In the genomic region with DNA sequence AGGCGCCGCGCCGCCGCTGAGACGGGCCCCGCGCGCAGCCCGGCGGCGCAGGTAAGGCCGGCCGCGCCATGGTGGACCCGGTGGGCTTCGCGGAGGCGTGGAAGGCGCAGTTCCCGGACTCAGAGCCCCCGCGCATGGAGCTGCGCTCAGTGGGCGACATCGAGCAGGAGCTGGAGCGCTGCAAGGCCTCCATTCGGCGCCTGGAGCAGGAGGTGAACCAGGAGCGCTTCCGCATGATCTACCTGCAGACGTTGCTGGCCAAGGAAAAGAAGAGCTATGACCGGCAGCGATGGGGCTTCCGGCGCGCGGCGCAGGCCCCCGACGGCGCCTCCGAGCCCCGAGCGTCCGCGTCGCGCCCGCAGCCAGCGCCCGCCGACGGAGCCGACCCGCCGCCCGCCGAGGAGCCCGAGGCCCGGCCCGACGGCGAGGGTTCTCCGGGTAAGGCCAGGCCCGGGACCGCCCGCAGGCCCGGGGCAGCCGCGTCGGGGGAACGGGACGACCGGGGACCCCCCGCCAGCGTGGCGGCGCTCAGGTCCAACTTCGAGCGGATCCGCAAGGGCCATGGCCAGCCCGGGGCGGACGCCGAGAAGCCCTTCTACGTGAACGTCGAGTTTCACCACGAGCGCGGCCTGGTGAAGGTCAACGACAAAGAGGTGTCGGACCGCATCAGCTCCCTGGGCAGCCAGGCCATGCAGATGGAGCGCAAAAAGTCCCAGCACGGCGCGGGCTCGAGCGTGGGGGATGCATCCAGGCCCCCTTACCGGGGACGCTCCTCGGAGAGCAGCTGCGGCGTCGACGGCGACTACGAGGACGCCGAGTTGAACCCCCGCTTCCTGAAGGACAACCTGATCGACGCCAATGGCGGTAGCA, we compare ENCODE assay signal across 9 cellular contexts. TPM values are rescaled to one million over a fixed set of nuclear protein-coding genes. Genes with fewer than 3 reads are reported as not detected.
A peak's percentile ranks its signal among the peaks of the same experiment; 100 is the strongest.
DNase-seq lines count a peak whose midpoint lies in the region; ATAC-seq and TF ChIP-seq lines count a peak whose summit lies in the region.
"Had no signal": no experiment of that assay in that cellular context is flagged by ENCODE, and none has a peak within 500 bp of the region (broad histone marks: within the 10 kb centered on the region; RNA-seq: fewer than 3 reads in every experiment).

No MANE protein-coding gene starts in this region.

- no peak for TF ChIP-seq CTCF in HEK293 (tag by site-specific recombination; IDR thresholded peaks at IDR 0.05)

- H3K9me3 ChIP-seq in HEK293 (ENCODE audit: control insufficient read depth, insufficient read depth, low read depth, low read length): no peaks in the 10 kb centered on the region
- H3K9me3 ChIP-seq in skeletal muscle tissue (ENCODE audit: control insufficient read depth in 3 of 3, low read length in 3 of 3): peaks cover 0 to 4% (median 0%) of the 10 kb centered on the region in 3 donors

- peak overlapping the region; percentile 81 for H3K4me3 ChIP-seq in ACC112 (ENCODE audit: low read depth, low read length)
- H3K4me3 ChIP-seq in HEK293 (ENCODE audit: low read depth, low read length): peak overlapping the region; percentile 66
- H3K4me3 ChIP-seq in skeletal muscle tissue (ENCODE audit: low read length in 3 of 3): peak overlapping the region; percentile 71 to 72 (median 71)

- peaks cover 40% of the 10 kb centered on the region for H3K79me2 ChIP-seq in ACC112 (ENCODE audit: control insufficient read depth, insufficient read depth, low read length, unreplicated experiment)

- H3K27me3 ChIP-seq in ACC112 (ENCODE audit: insufficient read depth, low read length) (no peaks in the 10 kb centered on the region), skeletal muscle tissue (ENCODE audit: control insufficient read depth in 3 of 3, insufficient read depth in 3 of 3, low read length in 3 of 3) (peaks cover 3 to 31% (median 18%) of the 10 kb centered on the region in 3 donors)

- intact Hi-C loops in left ventricle myocardium superior (cut with micrococcal nuclease): no loop called here

- POLR2A ChIA-PET in HEK293 (lab: Yijun Ruan, JAX): interaction anchor here (0.5 to 2.2 kb wide), 6 partner anchors 12 to 1367 kb away, joined by 3 to 6 read pairs (median 5); partner anchors contain the start of gene RAB36

- no peak overlapping the region for H3K27ac ChIP-seq in ACC112 (ENCODE audit: low read depth, low read length)
- peak overlapping the region; percentile 21; the same call in 1 of the 2 replicates for H3K27ac ChIP-seq in HEK293 (ENCODE audit: extremely low read depth, low read depth, low read length)
- peak overlapping the region; percentile 29 for H3K27ac ChIP-seq in skeletal muscle tissue (ENCODE audit: low read depth, low read length)

- ATAC-seq in left ventricle myocardium superior (no peak), HG02759 (IDR thresholded peaks at IDR 0.05; ENCODE audit: unreplicated experiment) (no peak)

- H3K4me1 ChIP-seq in ACC112 (ENCODE audit: control insufficient read depth, insufficient read depth, low read length, unreplicated experiment) (peaks cover 35% of the 10 kb centered on the region), HEK293 (ENCODE audit: control insufficient read depth, insufficient read depth, low read length) (no peaks in the 10 kb centered on the region), skeletal muscle tissue (ENCODE audit: control insufficient read depth in 3 of 3, insufficient read depth in 3 of 3, low read length in 3 of 3) (peaks cover 41 to 47% (median 44%) of the 10 kb centered on the region in 3 donors)

- CTCF ChIA-PET in HEK293 (lab: Yijun Ruan, JAX): interaction anchor here (0.6 to 11.5 kb wide), 7 partner anchors 8 to 846 kb away, joined by 3 to 207 read pairs (median 4); no protein-coding TSS in a partner anchor

- peak overlapping the region in 2 of 3 donors; percentile 19 to 50 for H3K9ac ChIP-seq in skeletal muscle tissue (ENCODE audit: low read depth in 1 of 3, low read length in 3 of 3)

- no peaks in the 10 kb centered on the region for H3K36me3 ChIP-seq in ACC112 (ENCODE audit: insufficient read depth, low read length)
- peaks cover 0 to 22% of the 10 kb centered on the region in 2 experiments; a peak in 1 of 3 replicates for H3K36me3 ChIP-seq in HEK293 (ENCODE audit: control insufficient read depth in 2 of 2, insufficient read depth in 1 of 2, low read length in 2 of 2)
- H3K36me3 ChIP-seq in skeletal muscle tissue (ENCODE audit: control insufficient read depth in 3 of 3, insufficient read depth in 3 of 3, low read length in 3 of 3): no peaks in the 10 kb centered on the region

- peak overlapping the region; percentile 6 for H2AFZ ChIP-seq in ACC112 (ENCODE audit: low read length, unreplicated experiment)

- peak; percentile 47 to 69 for DNase-seq in activated T-cell treated with anti-CD3 and anti-CD28 coated beads, Interleukin-2, amount 50 U/mL, for 48 hours
- peak; percentile 45 for DNase-seq in left ventricle myocardium superior
- DNase-seq in NK-92 treated with Interleukin-12 subunit alpha and Interleukin-12 subunit beta, amount 100 ng/mL, for 24 hours (lab: John Stamatoyannopoulos, UW): no peak
- DNase-seq in HuH-7 (ENCODE audit: low spot score): no peak

TF ChIP-seq in HEK293, 187 proteins besides CTCF, POLR2A, EP300 and RAD21 (continues in another document):
- TF ChIP-seq, protein P1, sequence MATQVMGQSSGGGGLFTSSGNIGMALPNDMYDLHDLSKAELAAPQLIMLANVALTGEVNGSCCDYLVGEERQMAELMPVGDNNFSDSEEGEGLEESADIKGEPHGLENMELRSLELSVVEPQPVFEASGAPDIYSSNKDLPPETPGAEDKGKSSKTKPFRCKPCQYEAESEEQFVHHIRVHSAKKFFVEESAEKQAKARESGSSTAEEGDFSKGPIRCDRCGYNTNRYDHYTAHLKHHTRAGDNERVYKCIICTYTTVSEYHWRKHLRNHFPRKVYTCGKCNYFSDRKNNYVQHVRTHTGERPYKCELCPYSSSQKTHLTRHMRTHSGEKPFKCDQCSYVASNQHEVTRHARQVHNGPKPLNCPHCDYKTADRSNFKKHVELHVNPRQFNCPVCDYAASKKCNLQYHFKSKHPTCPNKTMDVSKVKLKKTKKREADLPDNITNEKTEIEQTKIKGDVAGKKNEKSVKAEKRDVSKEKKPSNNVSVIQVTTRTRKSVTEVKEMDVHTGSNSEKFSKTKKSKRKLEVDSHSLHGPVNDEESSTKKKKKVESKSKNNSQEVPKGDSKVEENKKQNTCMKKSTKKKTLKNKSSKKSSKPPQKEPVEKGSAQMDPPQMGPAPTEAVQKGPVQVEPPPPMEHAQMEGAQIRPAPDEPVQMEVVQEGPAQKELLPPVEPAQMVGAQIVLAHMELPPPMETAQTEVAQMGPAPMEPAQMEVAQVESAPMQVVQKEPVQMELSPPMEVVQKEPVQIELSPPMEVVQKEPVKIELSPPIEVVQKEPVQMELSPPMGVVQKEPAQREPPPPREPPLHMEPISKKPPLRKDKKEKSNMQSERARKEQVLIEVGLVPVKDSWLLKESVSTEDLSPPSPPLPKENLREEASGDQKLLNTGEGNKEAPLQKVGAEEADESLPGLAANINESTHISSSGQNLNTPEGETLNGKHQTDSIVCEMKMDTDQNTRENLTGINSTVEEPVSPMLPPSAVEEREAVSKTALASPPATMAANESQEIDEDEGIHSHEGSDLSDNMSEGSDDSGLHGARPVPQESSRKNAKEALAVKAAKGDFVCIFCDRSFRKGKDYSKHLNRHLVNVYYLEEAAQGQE (tag by site-specific recombination; IDR thresholded peaks at IDR 0.05): no peak
- TF ChIP-seq, protein P2, sequence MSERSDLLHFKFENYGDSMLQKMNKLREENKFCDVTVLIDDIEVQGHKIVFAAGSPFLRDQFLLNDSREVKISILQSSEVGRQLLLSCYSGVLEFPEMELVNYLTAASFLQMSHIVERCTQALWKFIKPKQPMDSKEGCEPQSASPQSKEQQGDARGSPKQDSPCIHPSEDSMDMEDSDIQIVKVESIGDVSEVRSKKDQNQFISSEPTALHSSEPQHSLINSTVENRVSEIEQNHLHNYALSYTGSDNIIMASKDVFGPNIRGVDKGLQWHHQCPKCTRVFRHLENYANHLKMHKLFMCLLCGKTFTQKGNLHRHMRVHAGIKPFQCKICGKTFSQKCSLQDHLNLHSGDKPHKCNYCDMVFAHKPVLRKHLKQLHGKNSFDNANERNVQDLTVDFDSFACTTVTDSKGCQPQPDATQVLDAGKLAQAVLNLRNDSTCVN (tag by site-specific recombination; optimal IDR thresholded peaks at IDR 0.05): peak; percentile 67
- no peak for TF ChIP-seq YY2 (tag by site-specific recombination; IDR thresholded peaks at IDR 0.05)
- TF ChIP-seq ZFHX2 (tag by site-specific recombination; conservative IDR thresholded peaks at IDR 0.05): 0 out of 2 replicates have a peak, but pooled peaks have one; percentile 21
- TF ChIP-seq ZNF626 (tag by site-specific recombination; IDR thresholded peaks at IDR 0.05): no peak
- TF ChIP-seq, protein P3, sequence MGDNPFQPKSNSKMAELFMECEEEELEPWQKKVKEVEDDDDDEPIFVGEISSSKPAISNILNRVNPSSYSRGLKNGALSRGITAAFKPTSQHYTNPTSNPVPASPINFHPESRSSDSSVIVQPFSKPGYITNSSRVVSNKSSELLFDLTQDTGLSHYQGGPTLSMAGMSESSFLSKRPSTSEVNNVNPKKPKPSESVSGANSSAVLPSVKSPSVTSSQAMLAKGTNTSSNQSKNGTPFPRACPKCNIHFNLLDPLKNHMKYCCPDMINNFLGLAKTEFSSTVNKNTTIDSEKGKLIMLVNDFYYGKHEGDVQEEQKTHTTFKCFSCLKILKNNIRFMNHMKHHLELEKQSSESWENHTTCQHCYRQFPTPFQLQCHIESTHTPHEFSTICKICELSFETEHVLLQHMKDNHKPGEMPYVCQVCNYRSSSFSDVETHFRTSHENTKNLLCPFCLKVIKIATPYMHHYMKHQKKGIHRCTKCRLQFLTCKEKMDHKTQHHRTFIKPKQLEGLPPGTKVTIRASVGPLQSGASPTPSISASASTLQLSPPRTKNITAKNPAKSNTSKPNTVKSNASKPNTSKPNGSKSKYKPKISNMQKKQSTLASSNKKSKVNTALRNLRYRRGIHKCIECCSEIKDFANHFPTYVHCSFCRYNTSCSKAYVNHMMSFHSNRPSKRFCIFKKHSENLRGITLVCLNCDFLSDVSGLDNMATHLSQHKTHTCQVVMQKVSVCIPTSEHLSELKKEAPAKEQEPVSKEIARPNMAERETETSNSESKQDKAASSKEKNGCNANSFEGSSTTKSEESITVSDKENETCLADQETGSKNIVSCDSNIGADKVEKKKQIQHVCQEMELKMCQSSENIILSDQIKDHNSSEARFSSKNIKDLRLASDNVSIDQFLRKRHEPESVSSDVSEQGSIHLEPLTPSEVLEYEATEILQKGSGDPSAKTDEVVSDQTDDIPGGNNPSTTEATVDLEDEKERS (tag by site-specific recombination; IDR thresholded peaks at IDR 0.05): no peak
- TF ChIP-seq ZNF561 (tag by site-specific recombination; IDR thresholded peaks at IDR 0.05; ENCODE audit: borderline replicate concordance): no peak
- no peak for TF ChIP-seq ZNF174 (tag by site-specific recombination; IDR thresholded peaks at IDR 0.05)
- TF ChIP-seq ZBTB7A (tag by site-specific recombination; IDR thresholded peaks at IDR 0.05; ENCODE audit: low read depth): 0 out of 2 replicates have a peak, but pooled peaks have one; percentile 20
- TF ChIP-seq ZNF335 (tag by site-specific recombination; conservative IDR thresholded peaks at IDR 0.05): peak; percentile 82

RNA-seq across cellular contexts. Expression of gene BCR, which starts 0.8 kb away (rescaled TPM):
- total RNA-seq in left ventricle myocardium superior (25.0 TPM), skeletal muscle tissue (12.5 TPM)

RNA-seq across cellular contexts. Expression of gene RAB36, which starts 35.9 kb away (rescaled TPM):
- total RNA-seq in left ventricle myocardium superior: 0.74 TPM
- 0.52 TPM for total RNA-seq in skeletal muscle tissue

RNA-seq across cellular contexts. Expression of gene RSPH14, which starts 39.3 kb away (rescaled TPM):
- not detected for total RNA-seq in left ventricle myocardium superior
- under 0.01 TPM for total RNA-seq in skeletal muscle tissue
- total RNA-seq: glomerular endothelial cell had no signal

Comparison
In these comparisons a context has a peak if more than half of its experiments do, and no peak if none do; other contexts are left out.
1. DNase-seq: peak in activated T-cell treated with anti-CD3 and anti-CD28 coated beads, Interleukin-2, amount 50 U/mL, for 48 hours (2 of 2) and left ventricle myocardium superior (single experiment); none in NK-92 treated with Interleukin-12 subunit alpha and Interleukin-12 subunit beta, amount 100 ng/mL, for 24 hours (single experiment) and HuH-7 (single experiment).
2. Peak in every context shown above with its lines, with median percentiles within 50 percentile points of each other: H3K4me3 ChIP-seq.